Comparison of ENCODE assay signal across 9 cellular contexts in genomic region chr16:56999409-57000270, GRCh38. TPM values are rescaled to one million over a fixed set of nuclear protein-coding genes. Genes with fewer than 3 reads are reported as not detected.
DNase-seq lines count a peak whose midpoint lies in the region; TF ChIP-seq lines count a peak whose summit lies in the region.
"Had no signal": no experiment of that assay in that cellular context is flagged by ENCODE, and none has a peak within 500 bp of the region (broad histone marks: within the 10 kb centered on the region; RNA-seq: fewer than 3 reads in every experiment).

No MANE protein-coding gene starts in this region.

- H3K4me1 ChIP-seq in MM.1S (ENCODE audit: low read length), result no peaks in the 10 kb centered on the region
- peaks cover 0 to 14% (median 6%) of the 10 kb centered on the region in 4 donors for H3K4me1 ChIP-seq in sigmoid colon

- WGBS in sigmoid colon, 2 donors, result 76 to 85% methylated on average over 11 of the region's 11 CpGs

- intact Hi-C loops in dendritic cell treated with granulocyte-macrophage colony-stimulating factor and Interleukin-4, amounts not matched to agents 40 ng/mL and 50 ng/mL, for 4 days (cut with micrococcal nuclease), result no loop called here
- intact Hi-C loops in sigmoid colon (cut with DNase I), result no loop called here

- H3K9me3 Mint-ChIP-seq in dendritic cell treated with granulocyte-macrophage colony-stimulating factor and Interleukin-4, amounts not matched to agents 40 ng/mL and 50 ng/mL, for 4 days, result no peaks in the 10 kb centered on the region

- H3K27ac Mint-ChIP-seq in dendritic cell treated with granulocyte-macrophage colony-stimulating factor and Interleukin-4, amounts not matched to agents 40 ng/mL and 50 ng/mL, for 4 days, result peak overlapping the region; percentile 55

- no peak overlapping the region for H3K9ac ChIP-seq in MM.1S (ENCODE audit: low read length)

- H3K36me3 ChIP-seq in MM.1S (replicated peaks; ENCODE audit: insufficient read depth, low read length) (no peaks in the 10 kb centered on the region), sigmoid colon (peaks cover 0 to 8% (median 0%) of the 10 kb centered on the region in 4 donors)

- H3K27ac ChIP-seq in MM.1S (ENCODE audit: low read length) (no peak overlapping the region), sigmoid colon (peak overlapping the region in 3 of 4 donors; percentile 16 to 66 (median 51))

- peak overlapping the region; percentile 35; the same call in 1 of the 2 replicates for H3K4me2 ChIP-seq in MM.1S (ENCODE audit: low read depth, low read length)

- no peaks in the 10 kb centered on the region for H3K9me3 ChIP-seq in MM.1S (replicated peaks; ENCODE audit: insufficient read depth, low read length)
- H3K9me3 ChIP-seq in sigmoid colon, result no peaks in the 10 kb centered on the region

- TF ChIP-seq CTCF in GM12865 (IDR thresholded peaks at IDR 0.05; ENCODE audit: insufficient read depth, low read depth, low read length, missing control alignments) (no peak), MM.1S (IDR thresholded peaks at IDR 0.05; ENCODE audit: low read length) (no peak), sigmoid colon (IDR thresholded peaks at IDR 0.05) (no peak)

- TF ChIP-seq EP300 in sigmoid colon (IDR thresholded peaks at IDR 0.05), result no peak

- peaks cover 19% of the 10 kb centered on the region for H3K36me3 Mint-ChIP-seq in dendritic cell treated with granulocyte-macrophage colony-stimulating factor and Interleukin-4, amounts not matched to agents 40 ng/mL and 50 ng/mL, for 4 days (ENCODE audit: low read depth)

- H4K20me1 ChIP-seq in MM.1S (ENCODE audit: insufficient read depth, low read length), result no peaks in the 10 kb centered on the region

- H3K4me1 Mint-ChIP-seq in dendritic cell treated with granulocyte-macrophage colony-stimulating factor and Interleukin-4, amounts not matched to agents 40 ng/mL and 50 ng/mL, for 4 days (ENCODE audit: low read depth), result peaks cover 42% of the 10 kb centered on the region

- H3F3A ChIP-seq in MM.1S (ENCODE audit: insufficient read depth, low read length), result no peaks in the 10 kb centered on the region

- H3K79me2 ChIP-seq in MM.1S (ENCODE audit: low read length), result no peaks in the 10 kb centered on the region

- no peak overlapping the region for H3K4me3 Mint-ChIP-seq in dendritic cell treated with granulocyte-macrophage colony-stimulating factor and Interleukin-4, amounts not matched to agents 40 ng/mL and 50 ng/mL, for 4 days

- no peaks in the 10 kb centered on the region for H3K9me2 ChIP-seq in MM.1S (replicated peaks; ENCODE audit: insufficient read depth, low read length)

- H3K27me3 Mint-ChIP-seq in dendritic cell treated with granulocyte-macrophage colony-stimulating factor and Interleukin-4, amounts not matched to agents 40 ng/mL and 50 ng/mL, for 4 days, result no peaks in the 10 kb centered on the region

- DNase-seq in GM12865 (ENCODE audit: low read depth) (peak; percentile 55), MM.1S (no peak), sigmoid colon (peak; percentile 47), NCI-H2171 treated with DMSO at 0.1 percent for 48 hours (lab: John Stamatoyannopoulos, UW) (no peak), superior temporal gyrus (ENCODE audit: extremely low spot score) (no peak), NCI-H748 treated with DMSO at 0.1 percent for 48 hours (lab: John Stamatoyannopoulos, UW) (no peak), cerebellar cortex (ENCODE audit: low spot score) (no peak)

- H3K27me3 ChIP-seq in MM.1S (replicated peaks; ENCODE audit: insufficient read depth, low read length) (no peaks in the 10 kb centered on the region), sigmoid colon (no peaks in the 10 kb centered on the region)

- TF ChIP-seq POLR2A in sigmoid colon (IDR thresholded peaks at IDR 0.05), result no peak

- no peak overlapping the region for H2AFZ ChIP-seq in MM.1S (ENCODE audit: low read length)

- H3K4me3 ChIP-seq in GM12865 (ENCODE audit: low read depth, low read length) (peak overlapping the region; percentile 36), MM.1S (ENCODE audit: low read length) (no peak overlapping the region), sigmoid colon (no peak overlapping the region)

RNA-seq across cellular contexts. Expression of gene NLRC5, which starts 10.3 kb away (rescaled TPM):
- 10 to 100 TPM in 3 of 4 donors, 1 to 10 TPM in 1; 9.5 to 37.7 (median 16.0) TPM for total RNA-seq in sigmoid colon
- 100 to 1,000 TPM in 1 of 3 donors, 10 to 100 TPM in 2; 13.8 to 119 (median 24.0) TPM for polyA plus RNA-seq in sigmoid colon

RNA-seq across cellular contexts. Expression of gene CETP, which starts 37.9 kb away (rescaled TPM):
- under 1 TPM in 2 of 4 donors, not detected in 2; 0.36 to 0.55 TPM for total RNA-seq in sigmoid colon
- polyA plus RNA-seq in sigmoid colon, result 1 to 10 TPM in 2 of 3 donors, not detected in 1; 1.2 to 2.1 TPM
- total RNA-seq: LHCN-M2 had no signal

Comparison
In these comparisons a context has a peak if more than half of its experiments do, and no peak if none do; other contexts are left out.
1. DNase-seq: peak in GM12865 (single experiment) and sigmoid colon (single experiment); none in MM.1S (single experiment), NCI-H2171 treated with DMSO at 0.1 percent for 48 hours (single experiment), superior temporal gyrus (single experiment), NCI-H748 treated with DMSO at 0.1 percent for 48 hours (single experiment) and cerebellar cortex (single experiment).